In genomic region chr6:3195695-3196497, GRCh38 we compare ENCODE assay signal across 1 cellular context.
A peak's percentile ranks its signal among the peaks of the same experiment; 100 is the strongest.
TF ChIP-seq lines count a peak whose summit lies in the region.

No MANE protein-coding gene starts in this region.

TF ChIP-seq in HepG2, 621 proteins besides CTCF, POLR2A, EP300 and RAD21 (continued from another document and continues in another):
- TF ChIP-seq TOPORS (CRISPR knock-in tag; IDR thresholded peaks at IDR 0.05): 0 out of 2 replicates have a peak, but pooled peaks have one; percentile 60
- TF ChIP-seq CENPT (CRISPR knock-in tag; IDR thresholded peaks at IDR 0.05; ENCODE audit: low read depth): no peak
- peak; percentile 86; the same call in 1 of the 2 replicates for TF ChIP-seq THAP9 (CRISPR knock-in tag; IDR thresholded peaks at IDR 0.05; ENCODE audit: borderline replicate concordance)
- peak; percentile 29; the same call in 1 of the 2 replicates for TF ChIP-seq HNF4A (CRISPR knock-in tag; IDR thresholded peaks at IDR 0.05)
- no peak for TF ChIP-seq HMG20A (CRISPR knock-in tag; IDR thresholded peaks at IDR 0.05; ENCODE audit: borderline replicate concordance)
- TF ChIP-seq SNAI1 (CRISPR knock-in tag; IDR thresholded peaks at IDR 0.05; ENCODE audit: borderline replicate concordance): 0 out of 2 replicates have a peak, but pooled peaks have one; percentile 59
- peak; percentile 85; the same call in 1 of the 2 replicates for TF ChIP-seq POLR2AphosphoS5 (IDR thresholded peaks at IDR 0.05; ENCODE audit: low read depth, low read length)
- peak; percentile 47 for TF ChIP-seq ZNF274 (CRISPR knock-in tag; IDR thresholded peaks at IDR 0.05)
- peak; percentile 35; the same call in 1 of the 2 replicates for TF ChIP-seq TFAP4 (IDR thresholded peaks at IDR 0.05; ENCODE audit: borderline replicate concordance, low read depth)
- peak; percentile 61; the same call in 1 of the 2 replicates for TF ChIP-seq ZNF124 (CRISPR knock-in tag; IDR thresholded peaks at IDR 0.05)
- no peak for TF ChIP-seq ZNF383 (CRISPR knock-in tag; IDR thresholded peaks at IDR 0.05; ENCODE audit: borderline replicate concordance)
- 0 out of 2 replicates have a peak, but pooled peaks have one; percentile 63 for TF ChIP-seq NFKBIZ (CRISPR knock-in tag; IDR thresholded peaks at IDR 0.05)
- TF ChIP-seq GMEB1 (CRISPR knock-in tag; IDR thresholded peaks at IDR 0.05; ENCODE audit: borderline replicate concordance): peak; percentile 18; the same call in 1 of the 2 replicates
- no peak for TF ChIP-seq PAWR (CRISPR knock-in tag; IDR thresholded peaks at IDR 0.05; ENCODE audit: borderline replicate concordance)
- TF ChIP-seq SKIL (CRISPR knock-in tag; IDR thresholded peaks at IDR 0.05; ENCODE audit: borderline replicate concordance): no peak
- TF ChIP-seq ZNF792 (CRISPR knock-in tag; IDR thresholded peaks at IDR 0.05): no peak; the same call in 1 of the 2 replicates
- peak; percentile 85 for TF ChIP-seq ZFP91 (CRISPR knock-in tag; IDR thresholded peaks at IDR 0.05; ENCODE audit: borderline replicate concordance)
- 0 out of 2 replicates have a peak, but pooled peaks have one; percentile 19 for TF ChIP-seq ZNF710 (CRISPR knock-in tag; IDR thresholded peaks at IDR 0.05; ENCODE audit: borderline replicate concordance)
- TF ChIP-seq HNRNPLL (IDR thresholded peaks at IDR 0.05; ENCODE audit: low read depth, low read length, poor library complexity, severe bottlenecking): no peak
- TF ChIP-seq ARID4A (CRISPR knock-in tag; IDR thresholded peaks at IDR 0.05; ENCODE audit: borderline replicate concordance): peak; percentile 50; the same call in 1 of the 2 replicates
- no peak for TF ChIP-seq KDM1A (CRISPR knock-in tag; IDR thresholded peaks at IDR 0.05)
- no peak for TF ChIP-seq NONO (IDR thresholded peaks at IDR 0.05)
- TF ChIP-seq NONO (CRISPR knock-in tag; conservative IDR thresholded peaks at IDR 0.05): peak; percentile 35; the same call in 1 of the 2 replicates
- TF ChIP-seq SP1 (IDR thresholded peaks at IDR 0.05): peak; percentile 74; the same call in 1 of the 2 replicates
- TF ChIP-seq SP1 (CRISPR knock-in tag; IDR thresholded peaks at IDR 0.05): peak; percentile 25; the same call in 1 of the 2 replicates
- peak; percentile 61 for TF ChIP-seq FOSL2 (CRISPR knock-in tag; IDR thresholded peaks at IDR 0.05)
- no peak for TF ChIP-seq NFE2 (CRISPR knock-in tag; IDR thresholded peaks at IDR 0.05)
- TF ChIP-seq ZNF558 (CRISPR knock-in tag; IDR thresholded peaks at IDR 0.05; ENCODE audit: borderline replicate concordance): no peak; the same call in 1 of the 2 replicates
- peak; percentile 74; the same call in 1 of the 2 replicates for TF ChIP-seq ZNF891 (CRISPR knock-in tag; IDR thresholded peaks at IDR 0.05)
- no peak for TF ChIP-seq SOX13 (IDR thresholded peaks at IDR 0.05)
- peak in 1 of 2 experiments; percentile 44; a peak in 1 of 4 replicates for TF ChIP-seq SOX13 (CRISPR knock-in tag; conservative IDR thresholded peaks at IDR 0.05 in 1 of 2, IDR thresholded peaks at IDR 0.05 in 1 of 2)
- no peak for TF ChIP-seq ARNTL (CRISPR knock-in tag; IDR thresholded peaks at IDR 0.05)
- TF ChIP-seq TFDP1 (CRISPR knock-in tag; IDR thresholded peaks at IDR 0.05; ENCODE audit: borderline replicate concordance): 0 out of 2 replicates have a peak, but pooled peaks have one; percentile 10
- TF ChIP-seq ZNF768 (CRISPR knock-in tag; IDR thresholded peaks at IDR 0.05): peak; percentile 34; the same call in 1 of the 2 replicates
- TF ChIP-seq, protein P1, sequence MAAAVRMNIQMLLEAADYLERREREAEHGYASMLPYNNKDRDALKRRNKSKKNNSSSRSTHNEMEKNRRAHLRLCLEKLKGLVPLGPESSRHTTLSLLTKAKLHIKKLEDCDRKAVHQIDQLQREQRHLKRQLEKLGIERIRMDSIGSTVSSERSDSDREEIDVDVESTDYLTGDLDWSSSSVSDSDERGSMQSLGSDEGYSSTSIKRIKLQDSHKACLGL (CRISPR knock-in tag; IDR thresholded peaks at IDR 0.05): peak; percentile 63; the same call in 1 of the 2 replicates
